ENCODE assay signal across 1 cellular context in the genomic region with DNA sequence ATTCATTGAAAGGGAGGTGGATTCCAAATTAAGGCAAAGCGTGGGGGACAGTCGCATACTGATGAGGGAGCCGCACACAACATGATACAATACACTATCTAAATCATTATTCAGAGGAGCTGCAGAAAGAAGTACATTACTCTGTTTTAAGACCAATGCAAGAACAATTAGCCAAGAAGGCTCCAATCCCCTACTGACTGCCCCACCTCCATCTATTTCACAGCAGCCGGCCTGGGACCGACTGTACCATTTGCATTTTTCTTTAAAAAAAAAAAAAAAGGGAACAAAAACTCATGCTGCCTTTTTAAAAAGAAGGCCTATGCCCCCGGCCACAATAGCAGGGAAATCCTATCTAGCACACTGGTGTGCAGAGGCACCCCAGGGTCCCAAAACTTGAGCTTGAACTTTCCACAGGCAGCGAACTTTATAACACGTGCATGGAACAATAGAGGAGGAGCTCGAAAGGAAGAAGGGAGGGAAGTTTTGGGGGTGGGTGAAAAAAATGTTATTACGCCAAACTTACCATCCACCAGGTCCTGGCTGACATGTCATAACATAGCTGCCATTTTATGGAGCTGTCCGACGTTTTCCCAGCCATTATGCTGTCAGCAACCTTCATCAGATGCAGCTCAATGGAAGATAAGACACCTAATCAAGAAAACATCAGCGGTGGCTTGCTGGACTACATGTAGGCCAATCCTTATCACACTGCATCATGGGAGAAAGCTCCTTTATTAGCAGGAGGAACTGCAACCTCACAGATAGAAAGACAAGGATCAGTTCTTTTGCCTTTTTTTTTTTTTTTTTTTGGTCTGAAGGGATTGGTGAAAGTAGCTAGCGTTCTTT.
TF ChIP-seq lines count a peak whose summit lies in the region.

No MANE protein-coding gene starts in this region.

TF ChIP-seq in K562, 482 proteins besides CTCF, POLR2A, EP300 and RAD21 (continued from another document and continues in another):
- TF ChIP-seq, protein P1, sequence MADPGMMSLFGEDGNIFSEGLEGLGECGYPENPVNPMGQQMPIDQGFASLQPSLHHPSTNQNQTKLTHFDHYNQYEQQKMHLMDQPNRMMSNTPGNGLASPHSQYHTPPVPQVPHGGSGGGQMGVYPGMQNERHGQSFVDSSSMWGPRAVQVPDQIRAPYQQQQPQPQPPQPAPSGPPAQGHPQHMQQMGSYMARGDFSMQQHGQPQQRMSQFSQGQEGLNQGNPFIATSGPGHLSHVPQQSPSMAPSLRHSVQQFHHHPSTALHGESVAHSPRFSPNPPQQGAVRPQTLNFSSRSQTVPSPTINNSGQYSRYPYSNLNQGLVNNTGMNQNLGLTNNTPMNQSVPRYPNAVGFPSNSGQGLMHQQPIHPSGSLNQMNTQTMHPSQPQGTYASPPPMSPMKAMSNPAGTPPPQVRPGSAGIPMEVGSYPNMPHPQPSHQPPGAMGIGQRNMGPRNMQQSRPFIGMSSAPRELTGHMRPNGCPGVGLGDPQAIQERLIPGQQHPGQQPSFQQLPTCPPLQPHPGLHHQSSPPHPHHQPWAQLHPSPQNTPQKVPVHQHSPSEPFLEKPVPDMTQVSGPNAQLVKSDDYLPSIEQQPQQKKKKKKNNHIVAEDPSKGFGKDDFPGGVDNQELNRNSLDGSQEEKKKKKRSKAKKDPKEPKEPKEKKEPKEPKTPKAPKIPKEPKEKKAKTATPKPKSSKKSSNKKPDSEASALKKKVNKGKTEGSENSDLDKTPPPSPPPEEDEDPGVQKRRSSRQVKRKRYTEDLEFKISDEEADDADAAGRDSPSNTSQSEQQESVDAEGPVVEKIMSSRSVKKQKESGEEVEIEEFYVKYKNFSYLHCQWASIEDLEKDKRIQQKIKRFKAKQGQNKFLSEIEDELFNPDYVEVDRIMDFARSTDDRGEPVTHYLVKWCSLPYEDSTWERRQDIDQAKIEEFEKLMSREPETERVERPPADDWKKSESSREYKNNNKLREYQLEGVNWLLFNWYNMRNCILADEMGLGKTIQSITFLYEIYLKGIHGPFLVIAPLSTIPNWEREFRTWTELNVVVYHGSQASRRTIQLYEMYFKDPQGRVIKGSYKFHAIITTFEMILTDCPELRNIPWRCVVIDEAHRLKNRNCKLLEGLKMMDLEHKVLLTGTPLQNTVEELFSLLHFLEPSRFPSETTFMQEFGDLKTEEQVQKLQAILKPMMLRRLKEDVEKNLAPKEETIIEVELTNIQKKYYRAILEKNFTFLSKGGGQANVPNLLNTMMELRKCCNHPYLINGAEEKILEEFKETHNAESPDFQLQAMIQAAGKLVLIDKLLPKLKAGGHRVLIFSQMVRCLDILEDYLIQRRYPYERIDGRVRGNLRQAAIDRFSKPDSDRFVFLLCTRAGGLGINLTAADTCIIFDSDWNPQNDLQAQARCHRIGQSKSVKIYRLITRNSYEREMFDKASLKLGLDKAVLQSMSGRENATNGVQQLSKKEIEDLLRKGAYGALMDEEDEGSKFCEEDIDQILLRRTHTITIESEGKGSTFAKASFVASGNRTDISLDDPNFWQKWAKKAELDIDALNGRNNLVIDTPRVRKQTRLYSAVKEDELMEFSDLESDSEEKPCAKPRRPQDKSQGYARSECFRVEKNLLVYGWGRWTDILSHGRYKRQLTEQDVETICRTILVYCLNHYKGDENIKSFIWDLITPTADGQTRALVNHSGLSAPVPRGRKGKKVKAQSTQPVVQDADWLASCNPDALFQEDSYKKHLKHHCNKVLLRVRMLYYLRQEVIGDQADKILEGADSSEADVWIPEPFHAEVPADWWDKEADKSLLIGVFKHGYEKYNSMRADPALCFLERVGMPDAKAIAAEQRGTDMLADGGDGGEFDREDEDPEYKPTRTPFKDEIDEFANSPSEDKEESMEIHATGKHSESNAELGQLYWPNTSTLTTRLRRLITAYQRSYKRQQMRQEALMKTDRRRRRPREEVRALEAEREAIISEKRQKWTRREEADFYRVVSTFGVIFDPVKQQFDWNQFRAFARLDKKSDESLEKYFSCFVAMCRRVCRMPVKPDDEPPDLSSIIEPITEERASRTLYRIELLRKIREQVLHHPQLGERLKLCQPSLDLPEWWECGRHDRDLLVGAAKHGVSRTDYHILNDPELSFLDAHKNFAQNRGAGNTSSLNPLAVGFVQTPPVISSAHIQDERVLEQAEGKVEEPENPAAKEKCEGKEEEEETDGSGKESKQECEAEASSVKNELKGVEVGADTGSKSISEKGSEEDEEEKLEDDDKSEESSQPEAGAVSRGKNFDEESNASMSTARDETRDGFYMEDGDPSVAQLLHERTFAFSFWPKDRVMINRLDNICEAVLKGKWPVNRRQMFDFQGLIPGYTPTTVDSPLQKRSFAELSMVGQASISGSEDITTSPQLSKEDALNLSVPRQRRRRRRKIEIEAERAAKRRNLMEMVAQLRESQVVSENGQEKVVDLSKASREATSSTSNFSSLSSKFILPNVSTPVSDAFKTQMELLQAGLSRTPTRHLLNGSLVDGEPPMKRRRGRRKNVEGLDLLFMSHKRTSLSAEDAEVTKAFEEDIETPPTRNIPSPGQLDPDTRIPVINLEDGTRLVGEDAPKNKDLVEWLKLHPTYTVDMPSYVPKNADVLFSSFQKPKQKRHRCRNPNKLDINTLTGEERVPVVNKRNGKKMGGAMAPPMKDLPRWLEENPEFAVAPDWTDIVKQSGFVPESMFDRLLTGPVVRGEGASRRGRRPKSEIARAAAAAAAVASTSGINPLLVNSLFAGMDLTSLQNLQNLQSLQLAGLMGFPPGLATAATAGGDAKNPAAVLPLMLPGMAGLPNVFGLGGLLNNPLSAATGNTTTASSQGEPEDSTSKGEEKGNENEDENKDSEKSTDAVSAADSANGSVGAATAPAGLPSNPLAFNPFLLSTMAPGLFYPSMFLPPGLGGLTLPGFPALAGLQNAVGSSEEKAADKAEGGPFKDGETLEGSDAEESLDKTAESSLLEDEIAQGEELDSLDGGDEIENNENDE (IDR thresholded peaks at IDR 0.05; ENCODE audit: low read depth, low read length) = no peak
- TF ChIP-seq GTF3C2 (IDR thresholded peaks at IDR 0.05; ENCODE audit: borderline replicate concordance, extremely low read depth, insufficient read length) = no peak
- no peak for TF ChIP-seq THAP12 (CRISPR knock-in tag; IDR thresholded peaks at IDR 0.05)
- no peak for TF ChIP-seq NR2C2 (CRISPR knock-in tag; IDR thresholded peaks at IDR 0.05)
- no peak for TF ChIP-seq NR2C2 (tag; IDR thresholded peaks at IDR 0.05)
- TF ChIP-seq, protein P2, sequence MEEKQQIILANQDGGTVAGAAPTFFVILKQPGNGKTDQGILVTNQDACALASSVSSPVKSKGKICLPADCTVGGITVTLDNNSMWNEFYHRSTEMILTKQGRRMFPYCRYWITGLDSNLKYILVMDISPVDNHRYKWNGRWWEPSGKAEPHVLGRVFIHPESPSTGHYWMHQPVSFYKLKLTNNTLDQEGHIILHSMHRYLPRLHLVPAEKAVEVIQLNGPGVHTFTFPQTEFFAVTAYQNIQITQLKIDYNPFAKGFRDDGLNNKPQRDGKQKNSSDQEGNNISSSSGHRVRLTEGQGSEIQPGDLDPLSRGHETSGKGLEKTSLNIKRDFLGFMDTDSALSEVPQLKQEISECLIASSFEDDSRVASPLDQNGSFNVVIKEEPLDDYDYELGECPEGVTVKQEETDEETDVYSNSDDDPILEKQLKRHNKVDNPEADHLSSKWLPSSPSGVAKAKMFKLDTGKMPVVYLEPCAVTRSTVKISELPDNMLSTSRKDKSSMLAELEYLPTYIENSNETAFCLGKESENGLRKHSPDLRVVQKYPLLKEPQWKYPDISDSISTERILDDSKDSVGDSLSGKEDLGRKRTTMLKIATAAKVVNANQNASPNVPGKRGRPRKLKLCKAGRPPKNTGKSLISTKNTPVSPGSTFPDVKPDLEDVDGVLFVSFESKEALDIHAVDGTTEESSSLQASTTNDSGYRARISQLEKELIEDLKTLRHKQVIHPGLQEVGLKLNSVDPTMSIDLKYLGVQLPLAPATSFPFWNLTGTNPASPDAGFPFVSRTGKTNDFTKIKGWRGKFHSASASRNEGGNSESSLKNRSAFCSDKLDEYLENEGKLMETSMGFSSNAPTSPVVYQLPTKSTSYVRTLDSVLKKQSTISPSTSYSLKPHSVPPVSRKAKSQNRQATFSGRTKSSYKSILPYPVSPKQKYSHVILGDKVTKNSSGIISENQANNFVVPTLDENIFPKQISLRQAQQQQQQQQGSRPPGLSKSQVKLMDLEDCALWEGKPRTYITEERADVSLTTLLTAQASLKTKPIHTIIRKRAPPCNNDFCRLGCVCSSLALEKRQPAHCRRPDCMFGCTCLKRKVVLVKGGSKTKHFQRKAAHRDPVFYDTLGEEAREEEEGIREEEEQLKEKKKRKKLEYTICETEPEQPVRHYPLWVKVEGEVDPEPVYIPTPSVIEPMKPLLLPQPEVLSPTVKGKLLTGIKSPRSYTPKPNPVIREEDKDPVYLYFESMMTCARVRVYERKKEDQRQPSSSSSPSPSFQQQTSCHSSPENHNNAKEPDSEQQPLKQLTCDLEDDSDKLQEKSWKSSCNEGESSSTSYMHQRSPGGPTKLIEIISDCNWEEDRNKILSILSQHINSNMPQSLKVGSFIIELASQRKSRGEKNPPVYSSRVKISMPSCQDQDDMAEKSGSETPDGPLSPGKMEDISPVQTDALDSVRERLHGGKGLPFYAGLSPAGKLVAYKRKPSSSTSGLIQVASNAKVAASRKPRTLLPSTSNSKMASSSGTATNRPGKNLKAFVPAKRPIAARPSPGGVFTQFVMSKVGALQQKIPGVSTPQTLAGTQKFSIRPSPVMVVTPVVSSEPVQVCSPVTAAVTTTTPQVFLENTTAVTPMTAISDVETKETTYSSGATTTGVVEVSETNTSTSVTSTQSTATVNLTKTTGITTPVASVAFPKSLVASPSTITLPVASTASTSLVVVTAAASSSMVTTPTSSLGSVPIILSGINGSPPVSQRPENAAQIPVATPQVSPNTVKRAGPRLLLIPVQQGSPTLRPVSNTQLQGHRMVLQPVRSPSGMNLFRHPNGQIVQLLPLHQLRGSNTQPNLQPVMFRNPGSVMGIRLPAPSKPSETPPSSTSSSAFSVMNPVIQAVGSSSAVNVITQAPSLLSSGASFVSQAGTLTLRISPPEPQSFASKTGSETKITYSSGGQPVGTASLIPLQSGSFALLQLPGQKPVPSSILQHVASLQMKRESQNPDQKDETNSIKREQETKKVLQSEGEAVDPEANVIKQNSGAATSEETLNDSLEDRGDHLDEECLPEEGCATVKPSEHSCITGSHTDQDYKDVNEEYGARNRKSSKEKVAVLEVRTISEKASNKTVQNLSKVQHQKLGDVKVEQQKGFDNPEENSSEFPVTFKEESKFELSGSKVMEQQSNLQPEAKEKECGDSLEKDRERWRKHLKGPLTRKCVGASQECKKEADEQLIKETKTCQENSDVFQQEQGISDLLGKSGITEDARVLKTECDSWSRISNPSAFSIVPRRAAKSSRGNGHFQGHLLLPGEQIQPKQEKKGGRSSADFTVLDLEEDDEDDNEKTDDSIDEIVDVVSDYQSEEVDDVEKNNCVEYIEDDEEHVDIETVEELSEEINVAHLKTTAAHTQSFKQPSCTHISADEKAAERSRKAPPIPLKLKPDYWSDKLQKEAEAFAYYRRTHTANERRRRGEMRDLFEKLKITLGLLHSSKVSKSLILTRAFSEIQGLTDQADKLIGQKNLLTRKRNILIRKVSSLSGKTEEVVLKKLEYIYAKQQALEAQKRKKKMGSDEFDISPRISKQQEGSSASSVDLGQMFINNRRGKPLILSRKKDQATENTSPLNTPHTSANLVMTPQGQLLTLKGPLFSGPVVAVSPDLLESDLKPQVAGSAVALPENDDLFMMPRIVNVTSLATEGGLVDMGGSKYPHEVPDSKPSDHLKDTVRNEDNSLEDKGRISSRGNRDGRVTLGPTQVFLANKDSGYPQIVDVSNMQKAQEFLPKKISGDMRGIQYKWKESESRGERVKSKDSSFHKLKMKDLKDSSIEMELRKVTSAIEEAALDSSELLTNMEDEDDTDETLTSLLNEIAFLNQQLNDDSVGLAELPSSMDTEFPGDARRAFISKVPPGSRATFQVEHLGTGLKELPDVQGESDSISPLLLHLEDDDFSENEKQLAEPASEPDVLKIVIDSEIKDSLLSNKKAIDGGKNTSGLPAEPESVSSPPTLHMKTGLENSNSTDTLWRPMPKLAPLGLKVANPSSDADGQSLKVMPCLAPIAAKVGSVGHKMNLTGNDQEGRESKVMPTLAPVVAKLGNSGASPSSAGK (IDR thresholded peaks at IDR 0.05) = peak; percentile 46; the same call in 1 of the 2 replicates
- TF ChIP-seq BRCA1 (IDR thresholded peaks at IDR 0.05) = no peak
- TF ChIP-seq BRCA1 (CRISPR knock-in tag; IDR thresholded peaks at IDR 0.05) = no peak
- no peak for TF ChIP-seq HEY1 (CRISPR knock-in tag; IDR thresholded peaks at IDR 0.05; ENCODE audit: borderline replicate concordance)
- TF ChIP-seq MAFK (IDR thresholded peaks at IDR 0.05; ENCODE audit: low read length) = no peak
- TF ChIP-seq KDM4B (IDR thresholded peaks at IDR 0.05; ENCODE audit: borderline replicate concordance in 2 of 2, low read depth in 1 of 2) = no peak
